Comparison of ENCODE assay signal across 11 cellular contexts in the genomic region with DNA sequence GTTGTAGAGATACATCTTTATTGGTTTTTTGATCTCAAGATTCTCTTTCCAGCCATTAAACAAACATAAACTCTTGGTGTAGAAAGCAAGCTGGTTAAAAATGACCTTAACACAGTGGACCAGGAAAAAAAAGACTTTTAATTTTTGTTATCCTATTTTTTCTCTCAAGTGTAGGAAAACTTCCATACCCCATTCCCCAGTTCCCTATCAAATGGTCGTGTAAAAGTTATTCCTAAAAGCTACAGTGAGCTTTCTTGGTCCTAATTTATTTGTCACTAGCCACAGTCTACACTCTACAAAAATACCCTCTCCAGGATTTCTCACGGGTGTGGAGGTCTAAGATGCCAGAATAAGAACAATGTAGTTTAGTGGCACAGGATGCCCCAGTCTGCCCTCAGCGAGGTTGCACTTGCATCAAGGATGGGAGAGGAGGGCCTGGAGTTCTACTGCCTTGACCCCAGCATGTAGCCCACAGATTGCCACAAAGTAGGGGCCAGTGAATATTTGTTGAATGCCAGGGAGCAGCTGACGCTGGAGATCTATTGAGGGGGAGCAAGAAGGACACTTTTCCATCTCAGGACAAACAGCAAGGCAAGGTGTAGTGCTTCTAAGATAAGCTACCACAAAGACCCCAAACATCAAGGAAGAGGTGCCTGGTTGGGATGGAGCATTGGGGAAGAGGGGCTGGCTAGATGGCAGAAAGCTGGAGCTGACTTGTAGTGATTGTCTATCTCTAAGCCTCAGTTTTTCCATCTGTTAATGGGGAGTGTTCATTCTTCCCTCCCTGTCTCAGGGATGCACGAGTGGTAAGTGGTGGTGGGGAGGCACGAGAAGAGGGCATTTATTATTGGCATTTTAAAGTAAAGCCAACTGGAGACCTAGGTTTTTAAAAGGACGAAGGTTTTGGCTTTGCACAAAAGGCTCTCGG. TPM values are rescaled to one million over a fixed set of nuclear protein-coding genes. Genes with fewer than 3 reads are reported as not detected.
DNase-seq lines count a peak whose midpoint lies in the region; ATAC-seq and TF ChIP-seq lines count a peak whose summit lies in the region.
"Had no signal": no experiment of that assay in that cellular context is flagged by ENCODE, and none has a peak within 500 bp of the region (broad histone marks: within the 10 kb centered on the region; RNA-seq: fewer than 3 reads in every experiment).

No MANE protein-coding gene starts in this region.

- H3K27me3 ChIP-seq in DOHH2 (ENCODE audit: control insufficient read depth, low read length): peaks cover 69% of the 10 kb centered on the region
- H3K27me3 ChIP-seq in gastrocnemius medialis: peaks cover 0 to 17% (median 4%) of the 10 kb centered on the region in 3 donors

- H3K9me3 Mint-ChIP-seq in neural crest cell: no peaks in the 10 kb centered on the region

- H3K27ac Mint-ChIP-seq in neural crest cell (ENCODE audit: unreplicated experiment): peak overlapping the region; percentile 13

- TF ChIP-seq CTCF in DOHH2 (IDR thresholded peaks at IDR 0.05; ENCODE audit: low read depth, low read length, poor library complexity, severe bottlenecking) (no peak), epithelial cell of esophagus (IDR thresholded peaks at IDR 0.05; ENCODE audit: insufficient read depth, low read depth, low read length, missing control alignments) (no peak), neural crest cell (conservative IDR thresholded peaks at IDR 0.05) (no peak), gastrocnemius medialis (IDR thresholded peaks at IDR 0.05 in 4 of 5, conservative IDR thresholded peaks at IDR 0.05 in 1 of 5) (no peak)

- intact Hi-C loops in gastrocnemius medialis (cut with DNase I; ENCODE audit: low total_unique reads): no loop called here

- H3K36me3 Mint-ChIP-seq in neural crest cell (ENCODE audit: low read depth): no peaks in the 10 kb centered on the region

- no peak for TF ChIP-seq POLR2A in gastrocnemius medialis (IDR thresholded peaks at IDR 0.05)

- H3K27me3 Mint-ChIP-seq in neural crest cell (ENCODE audit: low read depth): peaks cover 33% of the 10 kb centered on the region

- H3K4me3 ChIP-seq in DOHH2 (ENCODE audit: low read length) (no peak overlapping the region), epithelial cell of esophagus (ENCODE audit: low read length) (peak overlapping the region; percentile 73), gastrocnemius medialis (no peak overlapping the region)

- no peaks in the 10 kb centered on the region for H3K9me3 ChIP-seq in DOHH2 (ENCODE audit: control insufficient read depth, insufficient read depth, low read length)
- no peaks in the 10 kb centered on the region for H3K9me3 ChIP-seq in gastrocnemius medialis

- no peaks in the 10 kb centered on the region; the same call in 1 of the 2 replicates for H3F3A ChIP-seq in DOHH2 (ENCODE audit: control insufficient read depth, insufficient read depth)

- DNase-seq in NCI-H510A treated with DMSO at 0.1 percent for 48 hours (lab: John Stamatoyannopoulos, UW) (peak; percentile 100), epithelial cell of esophagus (ENCODE audit: low read depth) (no peak), neural crest cell (ENCODE audit: low read depth, low spot score) (no peak), gastrocnemius medialis (no peak)
- no peak for DNase-seq in activated CD4-positive, alpha-beta T cell treated with anti-CD3 and anti-CD28 coated beads, Interleukin-2, amount 50 U/mL, for 4 hours
- DNase-seq: activated CD4-positive, alpha-beta T cell treated with anti-CD3 and anti-CD28 coated beads for 4 hours; left ventricle myocardium superior had no signal

- H3K79me2 ChIP-seq in DOHH2 (ENCODE audit: control insufficient read depth, low read length): no peaks in the 10 kb centered on the region

- peaks cover 23% of the 10 kb centered on the region for H3K4me1 ChIP-seq in DOHH2 (ENCODE audit: control insufficient read depth, low read length)
- peaks cover 4% of the 10 kb centered on the region in 2 donors for H3K4me1 ChIP-seq in gastrocnemius medialis

- H3K36me3 ChIP-seq in DOHH2 (ENCODE audit: control insufficient read depth, low read length) (no peaks in the 10 kb centered on the region), gastrocnemius medialis (no peaks in the 10 kb centered on the region)

- in situ Hi-C loops in gastrocnemius medialis (cut with MboI; ENCODE audit: low sequenced_read_pairs in 4 of 4): loop anchor here in 2 of 4 donors (10.0 kb wide), 1 partner anchor 75 kb away; no protein-coding TSS in a partner anchor

- peaks cover 59% of the 10 kb centered on the region for H3K4me1 Mint-ChIP-seq in neural crest cell

- peak overlapping the region; percentile 96 for H3K4me3 Mint-ChIP-seq in neural crest cell

- H3K9me2 ChIP-seq in DOHH2 (replicated peaks; ENCODE audit: control insufficient read depth, low read length): no peaks in the 10 kb centered on the region

- H3K27ac ChIP-seq in DOHH2 (ENCODE audit: low read depth, low read length): no peak overlapping the region
- H3K27ac ChIP-seq in gastrocnemius medialis: no peak overlapping the region

- ATAC-seq in GM18868 (IDR thresholded peaks at IDR 0.05; ENCODE audit: unreplicated experiment): no peak
- ATAC-seq in HG02973 (IDR thresholded peaks at IDR 0.05; ENCODE audit: unreplicated experiment): no peak
- ATAC-seq in gastrocnemius medialis: no peak

- 0 out of 2 replicates have a peak overlapping the region, but pooled peaks have one; percentile 15 for H3K4me2 ChIP-seq in DOHH2 (ENCODE audit: low read length)

- no peaks in the 10 kb centered on the region for H4K20me1 ChIP-seq in DOHH2 (ENCODE audit: control insufficient read depth, insufficient read depth, low read depth, low read length)

RNA-seq across cellular contexts. Expression of a gene that starts 1.8 kb away (rescaled TPM):
- total RNA-seq in neural crest cell (23.0 and 25.8 TPM in 2 replicates), gastrocnemius medialis (1 to 10 TPM in 1 of 4 donors, under 1 TPM in 1, not detected in 2; 0.35 to 1.1 TPM)
- total RNA-seq: H4 had no signal

RNA-seq across cellular contexts. Expression of a gene that starts 16.6 kb away (rescaled TPM):
- 35.4 and 35.9 TPM in 2 replicates for total RNA-seq in neural crest cell
- 10 to 100 TPM in 2 of 4 donors, 1 to 10 TPM in 2; 6.2 to 24.6 (median 9.8) TPM for total RNA-seq in gastrocnemius medialis

RNA-seq across cellular contexts. Expression of a gene that starts 55.1 kb away (rescaled TPM):
- total RNA-seq in neural crest cell (20.9 and 23.8 TPM in 2 replicates), gastrocnemius medialis (1 to 10 TPM in 2 of 4 donors, not detected in 2; 1.0 to 2.1 TPM)

Comparison
In these comparisons a context has a peak if more than half of its experiments do, and no peak if none do; other contexts are left out.
1. RNA of a gene that starts 1.8 kb away (total RNA-seq): 23.0 to 25.8 TPM in neural crest cell; 0.35 to 1.1 TPM in gastrocnemius medialis; every median in the first group is over 10 times any median in the second.